11 cellular contexts compared by ENCODE assay signal in genomic region chr22:24207264-24208011, GRCh38. TPM values are rescaled to one million over a fixed set of nuclear protein-coding genes. Genes with fewer than 3 reads are reported as not detected.
DNase-seq lines count a peak whose midpoint lies in the region; ATAC-seq, FAIRE-seq and TF ChIP-seq lines count a peak whose summit lies in the region.
"Had no signal": no experiment of that assay in that cellular context is flagged by ENCODE, and none has a peak within 500 bp of the region (broad histone marks: within the 10 kb centered on the region; RNA-seq: fewer than 3 reads in every experiment).

No MANE protein-coding gene starts in this region.

- H3K27me3 Mint-ChIP-seq in activated naive CD8-positive, alpha-beta T cell treated with anti-CD3 and anti-CD28 coated beads for 36 hours, result no peaks in the 10 kb centered on the region
- no peaks in the 10 kb centered on the region for H3K27me3 Mint-ChIP-seq in stimulated activated naive B cell treated with anti-CD40 and anti-IgM and Interleukin-4, amounts not matched to agents 10 μg/mL and 1 μg/mL and 100 μg/mL, for 72 hours

- H3K9ac ChIP-seq in HUES6 (ENCODE audit: low read length) (peak overlapping the region; percentile 44), keratinocyte (ENCODE audit: control insufficient read depth, extremely low read depth, insufficient read depth, low read length) (no peak overlapping the region)

- H3K9me1 ChIP-seq in keratinocyte (ENCODE audit: control insufficient read depth, extremely low read depth, insufficient read depth, low read length), result no peaks in the 10 kb centered on the region

- peak overlapping the region; percentile 62 for H3K27ac ChIP-seq in HUES6 (ENCODE audit: low read depth, low read length)
- peak overlapping the region; percentile 67 for H3K27ac ChIP-seq in keratinocyte (ENCODE audit: control insufficient read depth, insufficient read depth, low read length)

- no peaks in the 10 kb centered on the region for H3K36me3 Mint-ChIP-seq in activated naive CD8-positive, alpha-beta T cell treated with anti-CD3 and anti-CD28 coated beads for 36 hours
- no peaks in the 10 kb centered on the region for H3K36me3 Mint-ChIP-seq in stimulated activated naive B cell treated with anti-CD40 and anti-IgM and Interleukin-4, amounts not matched to agents 10 μg/mL and 1 μg/mL and 100 μg/mL, for 72 hours

- no peaks in the 10 kb centered on the region for H4K20me1 ChIP-seq in keratinocyte (ENCODE audit: control insufficient read depth, extremely low read depth, insufficient read depth, low read length)

- H2AFZ ChIP-seq in keratinocyte (ENCODE audit: control insufficient read depth, low read length), result no peak overlapping the region

- H3K4me1 Mint-ChIP-seq in activated naive CD8-positive, alpha-beta T cell treated with anti-CD3 and anti-CD28 coated beads for 36 hours, result peaks cover 15% of the 10 kb centered on the region
- H3K4me1 Mint-ChIP-seq in stimulated activated naive B cell treated with anti-CD40 and anti-IgM and Interleukin-4, amounts not matched to agents 10 μg/mL and 1 μg/mL and 100 μg/mL, for 72 hours, result peaks cover 23 to 36% of the 10 kb centered on the region in 2 donors

- no peak for DNase-seq in activated naive CD8-positive, alpha-beta T cell treated with anti-CD3 and anti-CD28 coated beads for 36 hours
- DNase-seq in keratinocyte (ENCODE audit: low read depth, low spot score), result no peak
- no peak for DNase-seq in stimulated activated naive B cell treated with anti-CD40 and anti-IgM and Interleukin-4, amounts not matched to agents 10 μg/mL and 1 μg/mL and 100 μg/mL, for 72 hours
- no peak for DNase-seq in HuH-7 (ENCODE audit: low spot score)
- no peak for DNase-seq in NCI-H524 (lab: John Stamatoyannopoulos, UW)
- no peak for DNase-seq in middle frontal gyrus (ENCODE audit: extremely low spot score, low spot score)
- DNase-seq: activated naive CD4-positive, alpha-beta T cell; NK-92 treated with Interleukin-12 subunit alpha and Interleukin-12 subunit beta, amount 100 ng/mL, for 24 hours; stimulated activated naive CD4-positive, alpha-beta T cell had no signal

- FAIRE-seq in keratinocyte (lab: Jason Lieb, UNC), result no peak

- peak overlapping the region; percentile 58 for H3K4me2 ChIP-seq in keratinocyte (ENCODE audit: control insufficient read depth, extremely low read depth, insufficient read depth, low read depth, low read length)

- H3K36me3 ChIP-seq in HUES6 (ENCODE audit: control insufficient read depth, insufficient read depth, low read length) (no peaks in the 10 kb centered on the region), keratinocyte (ENCODE audit: control insufficient read depth in 2 of 2, extremely low read depth in 1 of 2, insufficient read depth in 2 of 2, low read length in 2 of 2) (no peaks in the 10 kb centered on the region)

- H3K27ac Mint-ChIP-seq in activated naive CD8-positive, alpha-beta T cell treated with anti-CD3 and anti-CD28 coated beads for 36 hours, result peak overlapping the region; percentile 30
- peak overlapping the region; percentile 74 for H3K27ac Mint-ChIP-seq in stimulated activated naive B cell treated with anti-CD40 and anti-IgM and Interleukin-4, amounts not matched to agents 10 μg/mL and 1 μg/mL and 100 μg/mL, for 72 hours

- H3K9me3 ChIP-seq in HUES6 (ENCODE audit: control insufficient read depth, insufficient read depth, low read depth, low read length), result peaks cover 11% of the 10 kb centered on the region
- H3K9me3 ChIP-seq in keratinocyte (ENCODE audit: control insufficient read depth, low read depth, low read length), result no peaks in the 10 kb centered on the region

- H3K9me3 Mint-ChIP-seq in activated naive CD8-positive, alpha-beta T cell treated with anti-CD3 and anti-CD28 coated beads for 36 hours, result no peaks in the 10 kb centered on the region
- H3K9me3 Mint-ChIP-seq in stimulated activated naive B cell treated with anti-CD40 and anti-IgM and Interleukin-4, amounts not matched to agents 10 μg/mL and 1 μg/mL and 100 μg/mL, for 72 hours, result peaks cover 0 to 1% of the 10 kb centered on the region in 2 donors

- H3K4me3 ChIP-seq in HUES6 (ENCODE audit: low read depth, low read length), result no peak overlapping the region
- H3K4me3 ChIP-seq in keratinocyte (ENCODE audit: control insufficient read depth in 2 of 3, extremely low read depth in 1 of 3, insufficient read depth in 2 of 3, low read depth in 1 of 3, low read length in 3 of 3), result no peak overlapping the region

- no peak for TF ChIP-seq CTCF in keratinocyte (optimal IDR thresholded peaks at IDR 0.05 in 1 of 3, IDR thresholded peaks at IDR 0.05 in 1 of 3, conservative IDR thresholded peaks at IDR 0.05 in 1 of 3; ENCODE audit: extremely low read depth in 1 of 3, insufficient read depth in 2 of 3, low read length in 3 of 3)

- H3K79me2 ChIP-seq in keratinocyte (ENCODE audit: control insufficient read depth, insufficient read depth, low read length), result no peaks in the 10 kb centered on the region

- no peak overlapping the region for H3K4me3 Mint-ChIP-seq in activated naive CD8-positive, alpha-beta T cell treated with anti-CD3 and anti-CD28 coated beads for 36 hours
- peak overlapping the region; percentile 3 to 40 for H3K4me3 Mint-ChIP-seq in stimulated activated naive B cell treated with anti-CD40 and anti-IgM and Interleukin-4, amounts not matched to agents 10 μg/mL and 1 μg/mL and 100 μg/mL, for 72 hours

- peak in 1 of 2 donors; percentile 7 for ATAC-seq in stimulated activated naive B cell treated with anti-CD40 and anti-IgM and Interleukin-4, amounts not matched to agents 10 μg/mL and 1 μg/mL and 100 μg/mL, for 72 hours (replicated peaks)
- no peak for ATAC-seq in GM18502 (IDR thresholded peaks at IDR 0.05; ENCODE audit: poor library complexity, unreplicated experiment)

- no peaks in the 10 kb centered on the region for H3K27me3 ChIP-seq in HUES6 (ENCODE audit: control insufficient read depth, insufficient read depth, low read length)
- no peaks in the 10 kb centered on the region for H3K27me3 ChIP-seq in keratinocyte (ENCODE audit: control insufficient read depth, extremely low read depth, insufficient read depth, low read length)

- dilution Hi-C loops in keratinocyte (cut with MboI; ENCODE audit: extremely low pct_ligation_motif_present, low sequenced_read_pairs), result no loop called here

- H3K4me1 ChIP-seq in HUES6 (ENCODE audit: control insufficient read depth, insufficient read depth, low read length) (peaks cover 20% of the 10 kb centered on the region), keratinocyte (ENCODE audit: control insufficient read depth, extremely low read depth, insufficient read depth, low read length) (peaks cover 26% of the 10 kb centered on the region)

RNA-seq across cellular contexts. Expression of gene SUSD2, which starts 26.2 kb away (rescaled TPM):
- under 1 TPM; 0.56 to 0.80 TPM for total RNA-seq in activated naive CD8-positive, alpha-beta T cell treated with anti-CD3 and anti-CD28 coated beads for 36 hours
- 0.01 to 0.10 TPM (median 0.03 TPM) in 3 replicates for polyA plus RNA-seq in keratinocyte
- polyA plus RNA-seq in keratinocyte (2011; ENCODE audit: low read depth), result not detected
- 0.02 and 0.04 TPM in 2 replicates for polyA plus RNA-seq in keratinocyte (2011; cell fraction: cytosol; rRNA removed)
- 0.31 and 0.34 TPM in 2 replicates for polyA plus RNA-seq in keratinocyte (2011; cell fraction: nucleus; rRNA removed)
- polyA plus RNA-seq in keratinocyte (2012; ENCODE audit: low replicate concordance), result 0.14 TPM in 1 of 2 replicates, not detected in the other
- 0.16 to 0.40 TPM in 2 of 3 replicates, not detected in the other for polyA minus RNA-seq in keratinocyte
- not detected for polyA minus RNA-seq in keratinocyte (2011; cell fraction: cytosol; rRNA and poly(A)+ RNA removed)
- polyA minus RNA-seq in keratinocyte (2011; cell fraction: nucleus; rRNA and poly(A)+ RNA removed), result 0.74 and 1.0 TPM in 2 replicates

RNA-seq across cellular contexts. Expression of gene GGT5, which starts 37.4 kb away (rescaled TPM):
- not detected for total RNA-seq in activated naive CD8-positive, alpha-beta T cell treated with anti-CD3 and anti-CD28 coated beads for 36 hours
- polyA plus RNA-seq in keratinocyte, result not detected in 3 replicates
- polyA plus RNA-seq in keratinocyte (2011; ENCODE audit: low read depth), result not detected
- polyA plus RNA-seq in keratinocyte (2011; cell fraction: cytosol; rRNA removed), result not detected in 2 replicates
- not detected in 2 replicates for polyA plus RNA-seq in keratinocyte (2011; cell fraction: nucleus; rRNA removed)
- not detected in 2 replicates for polyA plus RNA-seq in keratinocyte (2012; ENCODE audit: low replicate concordance)
- not detected in 3 replicates for polyA minus RNA-seq in keratinocyte
- polyA minus RNA-seq in keratinocyte (2011; cell fraction: cytosol; rRNA and poly(A)+ RNA removed), result not detected
- polyA minus RNA-seq in keratinocyte (2011; cell fraction: nucleus; rRNA and poly(A)+ RNA removed), result not detected in 2 replicates
